ENCODE assay signal across 8 cellular contexts in the genomic region with DNA sequence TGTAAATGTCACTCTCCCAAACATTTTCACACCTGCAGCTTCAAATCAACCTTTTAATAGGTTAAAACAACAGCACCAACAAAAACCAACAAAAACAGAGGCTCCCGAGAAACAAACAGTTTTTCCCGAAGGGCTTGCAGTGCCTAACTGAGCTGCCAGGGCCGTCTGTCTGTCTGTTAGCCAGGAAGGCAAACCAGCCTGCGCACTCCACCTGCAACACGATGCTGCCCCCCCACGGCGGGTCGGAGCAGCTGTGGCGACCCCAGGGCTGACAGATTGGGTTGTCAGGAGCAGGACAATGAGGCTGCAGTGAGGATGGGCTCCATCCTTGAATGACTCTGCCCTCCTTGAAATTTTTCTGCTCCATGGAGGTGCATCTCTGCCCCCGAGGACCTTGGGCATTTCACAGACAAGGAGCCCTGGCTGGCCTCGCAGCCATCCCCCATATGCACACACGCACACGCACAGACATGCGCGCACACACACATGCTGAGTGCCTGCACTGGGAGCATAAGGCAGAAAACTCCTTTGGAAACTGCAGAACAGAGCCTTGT. TPM values are rescaled to one million over a fixed set of nuclear protein-coding genes. Genes with fewer than 3 reads are reported as not detected.
DNase-seq lines count a peak whose midpoint lies in the region; ATAC-seq, FAIRE-seq and TF ChIP-seq lines count a peak whose summit lies in the region.

No MANE protein-coding gene starts in this region.

- peaks cover 16% of the 10 kb centered on the region for H3K4me1 Mint-ChIP-seq in astrocyte (ENCODE audit: low read depth, unreplicated experiment)

- H3K36me3 ChIP-seq in astrocyte (ENCODE audit: insufficient read depth, low read length) (peaks cover 15% of the 10 kb centered on the region), lung (ENCODE audit: control insufficient read depth in 2 of 2, insufficient read depth in 2 of 2, low read length in 2 of 2) (no peaks in the 10 kb centered on the region)

- H2AFZ ChIP-seq in astrocyte (ENCODE audit: low read depth, low read length): no peak overlapping the region

- H3K4me3 ChIP-seq in astrocyte (ENCODE audit: insufficient read depth, low read depth, low read length): no peak overlapping the region
- H3K4me3 ChIP-seq in lung: no peak overlapping the region

- peak overlapping the region; percentile 25 for H3K4me2 ChIP-seq in astrocyte (ENCODE audit: low read length)

- H3K79me2 ChIP-seq in astrocyte (ENCODE audit: insufficient read depth, low read length): peaks cover 5% of the 10 kb centered on the region

- H3K27ac ChIP-seq in astrocyte (ENCODE audit: low read depth, low read length) (no peak overlapping the region), lung (ENCODE audit: low read depth in 1 of 2, low read length in 1 of 2) (no peak overlapping the region)

- peak overlapping the region; percentile 30 for H3K4me3 Mint-ChIP-seq in astrocyte (ENCODE audit: unreplicated experiment)

- no peak overlapping the region for H3K9ac ChIP-seq in astrocyte (ENCODE audit: low read length)

- TF ChIP-seq CTCF in astrocyte (IDR thresholded peaks at IDR 0.05; ENCODE audit: insufficient read depth, low read depth, low read length) (peak; percentile 21), lung (IDR thresholded peaks at IDR 0.05; ENCODE audit: control extremely low read depth, extremely low read depth) (no peak)

- H3K9me3 Mint-ChIP-seq in astrocyte (ENCODE audit: unreplicated experiment): no peaks in the 10 kb centered on the region

- DNase-seq in NCI-H524 (lab: John Stamatoyannopoulos, UW): peak; percentile 60 to 87
- no peak for DNase-seq in NCI-H524 treated with DMSO at 0.1 percent for 48 hours (lab: John Stamatoyannopoulos, UW)
- peak; percentile 40 for DNase-seq in NCI-H1417 treated with DMSO at 0.1 percent for 48 hours (lab: John Stamatoyannopoulos, UW)
- no peak for DNase-seq in astrocyte (ENCODE audit: low read depth)
- peak; percentile 28 for DNase-seq in lung (ENCODE audit: low spot score)
- DNase-seq in OCI-M2 (lab: John Stamatoyannopoulos, UW; ENCODE audit: unreplicated experiment): no peak
- no peak for DNase-seq in GF-D8 (lab: John Stamatoyannopoulos, UW)

- 56 to 57% methylated on average over 15 of the region's 15 CpGs for WGBS in lung, 2 donors

- H3K27me3 ChIP-seq in astrocyte (ENCODE audit: insufficient read depth, low read length) (peaks cover 6% of the 10 kb centered on the region), lung (ENCODE audit: control insufficient read depth, insufficient read depth) (no peaks in the 10 kb centered on the region)

- H3K27me3 Mint-ChIP-seq in astrocyte (ENCODE audit: low read depth, unreplicated experiment): peaks cover 51% of the 10 kb centered on the region

- H3K36me3 Mint-ChIP-seq in astrocyte (ENCODE audit: low read depth, unreplicated experiment): no peaks in the 10 kb centered on the region

- H3K4me1 ChIP-seq in astrocyte (ENCODE audit: insufficient read depth, low read length): no peaks in the 10 kb centered on the region
- H3K4me1 ChIP-seq in lung (ENCODE audit: control insufficient read depth in 2 of 2, insufficient read depth in 2 of 2, low read length in 2 of 2): peaks cover 0 to 2% of the 10 kb centered on the region in 2 donors

- H4K20me1 ChIP-seq in astrocyte (ENCODE audit: insufficient read depth, low read length): peaks cover 74% of the 10 kb centered on the region

- peak overlapping the region; percentile 78 for H3K27ac Mint-ChIP-seq in astrocyte (ENCODE audit: unreplicated experiment)

- ATAC-seq in lung (ENCODE audit: insufficient read depth, low FRiP score) (no peak), HG03108 (IDR thresholded peaks at IDR 0.05; ENCODE audit: unreplicated experiment) (no peak)

- no peak for FAIRE-seq in astrocyte (lab: Jason Lieb, UNC)

- no peaks in the 10 kb centered on the region for H3K9me3 ChIP-seq in astrocyte (ENCODE audit: insufficient read depth, low read depth, low read length)
- H3K9me3 ChIP-seq in lung (ENCODE audit: control insufficient read depth in 2 of 2, insufficient read depth in 1 of 2, low read length in 1 of 2): peaks cover 0 to 11% of the 10 kb centered on the region in 2 donors

RNA-seq across cellular contexts. Expression of a gene that starts 2.6 kb away (rescaled TPM):
- total RNA-seq in astrocyte: 0.18 and 0.31 TPM in 2 replicates
- under 1 TPM in 1 of 2 donors, not detected in 1; 0.09 TPM for total RNA-seq in lung
- under 1 TPM in 1 of 2 donors, not detected in 1; 0.02 TPM for polyA plus RNA-seq in lung

Comparison
In these comparisons a context has a peak if more than half of its experiments do, and no peak if none do; other contexts are left out.
1. DNase-seq: peak in NCI-H524 (2 of 2), NCI-H1417 treated with DMSO at 0.1 percent for 48 hours (single experiment) and lung (single experiment); none in NCI-H524 treated with DMSO at 0.1 percent for 48 hours (single experiment), astrocyte (single experiment), OCI-M2 (single experiment) and GF-D8 (single experiment).